Comparison of ENCODE assay signal across 12 cellular contexts in the genomic region with DNA sequence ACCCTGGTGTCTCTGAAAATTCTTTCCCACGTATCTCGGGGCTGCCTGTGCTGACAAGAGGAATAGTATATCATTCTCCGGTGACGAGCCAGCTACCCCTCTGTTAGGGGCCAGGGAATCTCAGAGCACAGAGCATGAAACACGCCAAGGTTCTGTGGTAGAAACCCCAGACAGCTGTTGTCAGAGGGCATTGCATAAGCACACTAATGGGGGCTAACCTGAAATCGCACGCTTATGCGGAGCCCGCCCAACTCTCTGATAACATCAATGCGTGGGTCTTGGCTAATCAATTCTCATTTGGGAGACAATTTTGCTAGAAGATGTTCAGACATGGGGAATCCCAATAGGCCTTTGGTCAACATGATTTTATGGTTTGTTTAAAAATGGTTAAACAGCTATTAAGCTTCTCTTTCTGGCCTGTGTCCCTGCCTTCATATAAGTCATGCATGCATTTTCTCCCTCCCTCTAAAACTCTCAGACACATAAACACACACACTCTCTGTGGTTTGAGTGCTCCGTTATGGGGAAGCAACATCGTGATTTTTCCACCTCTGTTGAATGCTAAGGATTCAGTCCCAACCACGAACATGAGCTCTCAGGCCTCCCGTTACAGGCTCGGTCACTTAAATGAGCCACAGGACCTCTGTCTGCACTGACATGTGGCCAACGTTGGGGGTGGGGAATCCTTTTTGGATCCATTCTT.
"Had no signal": no experiment of that assay in that cellular context is flagged by ENCODE, and none has a peak within 500 bp of the region (broad histone marks: within the 10 kb centered on the region; RNA-seq: fewer than 3 reads in every experiment).

No MANE protein-coding gene starts in this region.

- H3K36me3 Mint-ChIP-seq: activated CD8-positive, alpha-beta memory T cell treated with anti-CD3 and anti-CD28 coated beads, Interleukin-2, amount 10 ng/mL, durations not matched to agents 7 days and 5 days; activated naive CD8-positive, alpha-beta T cell treated with anti-CD3 and anti-CD28 coated beads, Interleukin-2, amount 10 ng/mL, durations not matched to agents 7 days and 5 days had no signal

- H3K9me3 Mint-ChIP-seq: activated naive CD8-positive, alpha-beta T cell treated with anti-CD3 and anti-CD28 coated beads, Interleukin-2, amount 10 ng/mL, durations not matched to agents 7 days and 5 days; activated T-cell treated with anti-CD3 and anti-CD28 coated beads, Interleukin-2, amount 50 U/mL, for 4 hours had no signal

- H3K4me3 Mint-ChIP-seq: activated CD8-positive, alpha-beta memory T cell treated with anti-CD3 and anti-CD28 coated beads, Interleukin-2, amount 10 ng/mL, durations not matched to agents 7 days and 5 days; activated naive CD8-positive, alpha-beta T cell treated with anti-CD3 and anti-CD28 coated beads, Interleukin-2, amount 10 ng/mL, durations not matched to agents 7 days and 5 days; activated T-cell treated with anti-CD3 and anti-CD28 coated beads, Interleukin-2, amount 50 U/mL, for 4 hours had no signal

- H3K27ac Mint-ChIP-seq: activated CD8-positive, alpha-beta memory T cell treated with anti-CD3 and anti-CD28 coated beads, Interleukin-2, amount 10 ng/mL, durations not matched to agents 7 days and 5 days; activated naive CD8-positive, alpha-beta T cell treated with anti-CD3 and anti-CD28 coated beads, Interleukin-2, amount 10 ng/mL, durations not matched to agents 7 days and 5 days had no signal

- H3K4me1 Mint-ChIP-seq: activated CD8-positive, alpha-beta memory T cell treated with anti-CD3 and anti-CD28 coated beads, Interleukin-2, amount 10 ng/mL, durations not matched to agents 7 days and 5 days; activated naive CD8-positive, alpha-beta T cell treated with anti-CD3 and anti-CD28 coated beads, Interleukin-2, amount 10 ng/mL, durations not matched to agents 7 days and 5 days had no signal

- DNase-seq: activated CD4-positive, alpha-beta T cell treated with anti-CD3 and anti-CD28 coated beads for 1 hour; activated CD4-positive, alpha-beta T cell treated with anti-CD3 and anti-CD28 coated beads, Interleukin-2, amount 50 U/mL, for 48 hours; activated CD8-positive, alpha-beta memory T cell treated with anti-CD3 and anti-CD28 coated beads, Interleukin-2, amount 10 ng/mL, durations not matched to agents 7 days and 5 days; activated gamma-delta T cell treated with Interleukin-2 at 50 U/mL for 16 hours; activated naive CD8-positive, alpha-beta T cell treated with anti-CD3 and anti-CD28 coated beads, Interleukin-2, amount 10 ng/mL, durations not matched to agents 7 days and 5 days; activated T-cell treated with anti-CD3 and anti-CD28 coated beads, Interleukin-2, amount 50 U/mL, for 4 hours; esophagus squamous epithelium; gastrocnemius medialis; pancreas; retina; small intestine; thyroid gland had no signal

- ATAC-seq: activated CD8-positive, alpha-beta memory T cell treated with anti-CD3 and anti-CD28 coated beads, Interleukin-2, amount 10 ng/mL, durations not matched to agents 7 days and 5 days; activated T-cell treated with anti-CD3 and anti-CD28 coated beads, Interleukin-2, amount 50 U/mL, for 4 hours; gastrocnemius medialis; pancreas had no signal
